Comparison of ENCODE assay signal across 14 cellular contexts in the genomic region with DNA sequence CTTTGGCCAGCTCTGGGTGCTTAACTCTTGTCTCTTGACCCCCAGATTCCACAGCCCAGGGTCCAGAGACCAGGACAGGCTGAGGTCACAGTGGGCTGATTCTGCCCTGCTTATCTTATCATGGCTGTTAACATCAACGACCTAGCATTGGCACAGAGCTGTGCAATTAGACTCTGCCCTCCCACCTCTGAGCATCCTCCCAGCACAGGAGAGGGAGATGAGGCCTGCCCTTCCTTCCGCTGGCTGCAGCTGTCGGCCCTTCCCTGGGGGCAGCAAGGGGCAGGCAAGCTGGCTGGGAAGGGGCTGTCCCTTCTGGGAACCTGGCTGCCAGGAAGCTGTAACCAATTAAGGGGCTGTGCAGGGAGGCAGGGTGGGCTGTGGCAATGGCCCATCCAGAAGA. TPM values are rescaled to one million over a fixed set of nuclear protein-coding genes. Genes with fewer than 3 reads are reported as not detected.
DNase-seq lines count a peak whose midpoint lies in the region; ATAC-seq lines count a peak whose summit lies in the region.
"Had no signal": no experiment of that assay in that cellular context is flagged by ENCODE, and none has a peak within 500 bp of the region (broad histone marks: within the 10 kb centered on the region; RNA-seq: fewer than 3 reads in every experiment).

No MANE protein-coding gene starts in this region.

- DNase-seq in NCI-H2227 (lab: John Stamatoyannopoulos, UW; ENCODE audit: unreplicated experiment) (peak; percentile 44), NCI-H2227 treated with DMSO at 0.1 percent for 48 hours (lab: John Stamatoyannopoulos, UW) (no peak), SK-N-DZ (ENCODE audit: low spot score) (peak; percentile 74), left lobe of liver (ENCODE audit: low spot score) (peak; percentile 91), NK-92 (lab: John Stamatoyannopoulos, UW; ENCODE audit: unreplicated experiment) (no peak), AML-193 (lab: John Stamatoyannopoulos, UW) (no peak)
- no peak for DNase-seq in activated T-cell treated with anti-CD3 and anti-CD28 coated beads, Interleukin-2, amount 50 U/mL, for 48 hours
- DNase-seq: CD4-positive, CD25-positive, alpha-beta regulatory T cell; MV-4-11; NCI-H1417 treated with DMSO at 0.1 percent for 48 hours; NCI-H2029 had no signal

- ATAC-seq in left lobe of liver (peak; percentile 57), GM18520 (IDR thresholded peaks at IDR 0.05; ENCODE audit: unreplicated experiment) (no peak)
- ATAC-seq: HCT116 had no signal

RNA-seq across cellular contexts. Expression of gene LRRC10B, which starts 22.5 kb away (rescaled TPM):
- polyA plus RNA-seq in SK-N-DZ (2014; cell fraction: cytosol; rRNA removed) = 0.39 TPM in 1 of 2 replicates, not detected in the other
- polyA plus RNA-seq in SK-N-DZ (2014; cell fraction: nucleus; rRNA removed) = 0.43 TPM in 1 of 2 replicates, not detected in the other
- not detected for total RNA-seq in left lobe of liver
- total RNA-seq: CD4-positive, CD25-positive, alpha-beta regulatory T cell; HT1080 had no signal
- polyA plus RNA-seq: CD4-positive, CD25-positive, alpha-beta regulatory T cell had no signal

RNA-seq across cellular contexts. Expression of gene SYT7, which starts 49.8 kb away (rescaled TPM):
- polyA plus RNA-seq in SK-N-DZ (2014; cell fraction: cytosol; rRNA removed) = 4.7 and 7.4 TPM in 2 replicates
- 6.4 and 8.0 TPM in 2 replicates for polyA plus RNA-seq in SK-N-DZ (2014; cell fraction: nucleus; rRNA removed)
- 65.6 TPM for total RNA-seq in left lobe of liver
- polyA plus RNA-seq: CD4-positive, CD25-positive, alpha-beta regulatory T cell had no signal

Comparison
In these comparisons a context has a peak if more than half of its experiments do, and no peak if none do; other contexts are left out.
1. DNase-seq: peak in NCI-H2227 (single experiment), SK-N-DZ (single experiment) and left lobe of liver (single experiment); none in NCI-H2227 treated with DMSO at 0.1 percent for 48 hours (single experiment), activated T-cell treated with anti-CD3 and anti-CD28 coated beads, Interleukin-2, amount 50 U/mL, for 48 hours (0 of 2), NK-92 (single experiment) and AML-193 (0 of 2).